ENCODE assay signal across 11 cellular contexts in the genomic region with DNA sequence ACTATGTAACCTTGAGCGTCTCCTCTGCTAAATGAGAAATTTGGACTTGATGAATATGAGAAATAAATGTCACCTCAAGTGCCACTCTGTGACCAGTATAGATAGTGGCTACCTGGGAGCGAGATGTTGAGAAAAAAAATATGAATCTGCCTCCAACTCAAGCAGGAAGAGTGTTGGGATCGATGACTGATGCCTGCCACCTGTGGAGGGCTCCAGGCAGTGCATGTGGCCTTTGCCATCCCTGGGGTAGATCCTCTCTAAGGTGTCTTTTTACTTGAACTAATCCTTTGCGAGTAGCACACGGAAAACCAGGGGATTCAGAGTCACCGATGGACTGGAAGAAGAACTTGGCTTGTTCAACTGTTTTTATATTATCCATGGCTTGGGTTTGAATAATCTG. TPM values are rescaled to one million over a fixed set of nuclear protein-coding genes. Genes with fewer than 3 reads are reported as not detected.
DNase-seq lines count a peak whose midpoint lies in the region; ATAC-seq, FAIRE-seq and TF ChIP-seq lines count a peak whose summit lies in the region.
"Had no signal": no experiment of that assay in that cellular context is flagged by ENCODE, and none has a peak within 500 bp of the region (broad histone marks: within the 10 kb centered on the region; RNA-seq: fewer than 3 reads in every experiment).

No MANE protein-coding gene starts in this region.

- peak; percentile 71 for FAIRE-seq in GM12891 (lab: Jason Lieb, UNC)
- FAIRE-seq: frontal cortex had no signal

- H3K9me3 Mint-ChIP-seq in endodermal cell (no peaks in the 10 kb centered on the region), natural killer cell (no peaks in the 10 kb centered on the region)

- H3K27ac Mint-ChIP-seq in endodermal cell, result no peak overlapping the region
- no peak overlapping the region for H3K27ac Mint-ChIP-seq in natural killer cell

- peak; percentile 24 for TF ChIP-seq CTCF in AG10803 (conservative IDR thresholded peaks at IDR 0.05; ENCODE audit: low read length)
- TF ChIP-seq CTCF in endodermal cell (conservative IDR thresholded peaks at IDR 0.05), result peak; percentile 79
- TF ChIP-seq CTCF in natural killer cell (IDR thresholded peaks at IDR 0.05), result no peak

- H3K27me3 ChIP-seq in endodermal cell (ENCODE audit: control insufficient read depth, insufficient read depth, low read length, poor library complexity, severe bottlenecking), result no peaks in the 10 kb centered on the region

- H3K27ac ChIP-seq in endodermal cell (ENCODE audit: low read depth, low read length), result no peak overlapping the region
- H3K27ac ChIP-seq in caudate nucleus (ENCODE audit: low read depth, low read length), result no peak overlapping the region

- TF ChIP-seq POLR2A in GM12891 (IDR thresholded peaks at IDR 0.05; ENCODE audit: low read depth, low read length), result no peak

- H3K4me3 Mint-ChIP-seq in endodermal cell, result no peak overlapping the region
- no peak overlapping the region for H3K4me3 Mint-ChIP-seq in natural killer cell

- H3K4me3 ChIP-seq in AG10803 (ENCODE audit: low read length) (no peak overlapping the region), endodermal cell (ENCODE audit: low read length) (no peak overlapping the region)

- H3K36me3 Mint-ChIP-seq in endodermal cell (ENCODE audit: low read depth), result no peaks in the 10 kb centered on the region
- no peaks in the 10 kb centered on the region for H3K36me3 Mint-ChIP-seq in natural killer cell

- H3K36me3 ChIP-seq in endodermal cell (ENCODE audit: control insufficient read depth, insufficient read depth, low read length), result no peaks in the 10 kb centered on the region

- DNase-seq in AG10803 (ENCODE audit: low read depth), result no peak
- no peak for DNase-seq in GM12891 (ENCODE audit: insufficient read length, low spot score)
- DNase-seq in NCI-H2107 treated with DMSO at 0.1 percent for 48 hours (lab: John Stamatoyannopoulos, UW; ENCODE audit: unreplicated experiment), result peak; percentile 9
- peak; percentile 88 for DNase-seq in endodermal cell
- no peak for DNase-seq in AG20443 (ENCODE audit: low spot score)
- no peak for DNase-seq in caudate nucleus (lab: John Stamatoyannopoulos, UW)
- DNase-seq in activated CD4-positive, CD25-positive, alpha-beta regulatory T cell (lab: John Stamatoyannopoulos, UW), result no peak
- no peak for DNase-seq in natural killer cell

- H3K9ac ChIP-seq in endodermal cell (ENCODE audit: extremely low read depth, low read length, poor library complexity, severe bottlenecking), result no peak overlapping the region

- H3K27me3 Mint-ChIP-seq in endodermal cell (ENCODE audit: insufficient read depth) (peaks cover 9% of the 10 kb centered on the region), natural killer cell (ENCODE audit: low read depth in 2 of 2) (peaks cover 12 to 24% of the 10 kb centered on the region in 2 donors)

- ATAC-seq in natural killer cell, result no peak

- H3K9me3 ChIP-seq in endodermal cell (ENCODE audit: control insufficient read depth, low read length), result no peaks in the 10 kb centered on the region

- intact Hi-C loops in natural killer cell (cut with micrococcal nuclease), result no loop called here

- no peaks in the 10 kb centered on the region for H3K4me1 ChIP-seq in endodermal cell (ENCODE audit: control insufficient read depth, insufficient read depth, low read length)

- 60 to 63% methylated on average over 6 of the region's 6 CpGs for WGBS in endodermal cell (ENCODE audit: insufficient coverage in 1 of 2, insufficient read length in 1 of 2), 2 experiments

- H3K4me1 Mint-ChIP-seq in endodermal cell (peaks cover 8% of the 10 kb centered on the region), natural killer cell (peaks cover 6 to 8% of the 10 kb centered on the region in 2 donors)

TF ChIP-seq in GM12891, 5 proteins besides CTCF, POLR2A, EP300 and RAD21:
- no peak for TF ChIP-seq SPI1 (IDR thresholded peaks at IDR 0.05; ENCODE audit: low read depth, low read length)
- TF ChIP-seq PAX5 (IDR thresholded peaks at IDR 0.05; ENCODE audit: insufficient read depth, low read length, severe bottlenecking), result no peak
- no peak for TF ChIP-seq POLR2AphosphoS5 (IDR thresholded peaks at IDR 0.05; ENCODE audit: low read depth, low read length)
- TF ChIP-seq TAF1 (IDR thresholded peaks at IDR 0.05; ENCODE audit: low read depth, low read length), result no peak
- no peak for TF ChIP-seq POU2F2 (IDR thresholded peaks at IDR 0.05; ENCODE audit: low read depth, low read length)
TF ChIP-seq in GM12891: peak in this region for 0.

RNA-seq across cellular contexts. Expression of a gene that starts 9.4 kb away (rescaled TPM):
- not detected for polyA plus RNA-seq in GM12891 (2012; ENCODE audit: low read depth, missing spikeins)
- total RNA-seq in endodermal cell (under 1 TPM in 1 of 2 donors, not detected in 1; 0.33 TPM), natural killer cell (not detected)
- not detected for polyA plus RNA-seq in endodermal cell (2013, experiment 1 of 2)
- not detected for polyA plus RNA-seq in endodermal cell (2013, experiment 2 of 2)
- total RNA-seq: frontal cortex, skeletal muscle tissue, urinary bladder had no signal
- polyA plus RNA-seq: urinary bladder had no signal

Comparison
In these comparisons a context has a peak if more than half of its experiments do, and no peak if none do; other contexts are left out.
1. DNase-seq: peak in NCI-H2107 treated with DMSO at 0.1 percent for 48 hours (single experiment) and endodermal cell (single experiment); none in AG10803 (single experiment), GM12891 (single experiment), AG20443 (single experiment), caudate nucleus (0 of 61), activated CD4-positive, CD25-positive, alpha-beta regulatory T cell (0 of 4) and natural killer cell (single experiment).